Comparison of ENCODE assay signal across 26 cellular contexts in genomic region chr20:50628853-50629674, GRCh38.
A peak's percentile ranks its signal among the peaks of the same experiment; 100 is the strongest.
DNase-seq lines count a peak whose midpoint lies in the region; ATAC-seq and TF ChIP-seq lines count a peak whose summit lies in the region.
"Had no signal": no experiment of that assay in that cellular context is flagged by ENCODE, and none has a peak within 500 bp of the region (broad histone marks: within the 10 kb centered on the region; RNA-seq: fewer than 3 reads in every experiment).

No MANE protein-coding gene starts in this region.

- H3K4me3 ChIP-seq in BLaER1 (peak overlapping the region; percentile 65), PC-9 (no peak overlapping the region), mesendoderm (ENCODE audit: low read length) (no peak overlapping the region), gastroesophageal sphincter (no peak overlapping the region)
- H3K4me3 ChIP-seq: body of pancreas, sigmoid colon, thyroid gland had no signal

- peak overlapping the region; percentile 99 for H3K4me2 ChIP-seq in BLaER1
- H3K4me2 ChIP-seq in PC-9: 0 out of 2 replicates have a peak overlapping the region, but pooled peaks have one; percentile 4
- H3K4me2 ChIP-seq in mesendoderm (ENCODE audit: low read length): no peak overlapping the region
- H3K4me2 ChIP-seq: KMS-11, SK-N-SH had no signal

- CTCF ChIA-PET in PC-9 (lab: Charles Lee): interaction anchor here (0.7 kb wide), 1 partner anchor 115 kb away, joined by 3 read pairs; no protein-coding TSS in a partner anchor

- H3K18ac ChIP-seq in mesendoderm (ENCODE audit: low read length): no peak overlapping the region

- H2BK5ac ChIP-seq in mesendoderm (ENCODE audit: low read length): no peak overlapping the region

- H3K9me3 ChIP-seq in BLaER1 (no peaks in the 10 kb centered on the region), PC-9 (ENCODE audit: insufficient read depth, low read depth) (no peaks in the 10 kb centered on the region), gastroesophageal sphincter (no peaks in the 10 kb centered on the region)
- H3K9me3 ChIP-seq: body of pancreas, sigmoid colon, SK-N-SH, thyroid gland had no signal

- no peaks in the 10 kb centered on the region for H3K79me1 ChIP-seq in mesendoderm (ENCODE audit: low read length)

- H4K20me1 ChIP-seq in BLaER1: no peaks in the 10 kb centered on the region
- H4K20me1 ChIP-seq in PC-9 (ENCODE audit: insufficient read depth): no peaks in the 10 kb centered on the region

- H2BK15ac ChIP-seq in mesendoderm (replicated peaks; ENCODE audit: low read depth): no peak overlapping the region

- H3K9me2 ChIP-seq in PC-9 (ENCODE audit: insufficient read depth): no peaks in the 10 kb centered on the region
- H3K9me2 ChIP-seq: SK-N-SH had no signal

- no peaks in the 10 kb centered on the region for H3K27me3 ChIP-seq in BLaER1
- H3K27me3 ChIP-seq in PC-9 (ENCODE audit: insufficient read depth, low read depth): no peaks in the 10 kb centered on the region
- no peaks in the 10 kb centered on the region for H3K27me3 ChIP-seq in mesendoderm (ENCODE audit: insufficient read depth, low read length, poor library complexity)
- H3K27me3 ChIP-seq in gastroesophageal sphincter: no peaks in the 10 kb centered on the region
- H3K27me3 ChIP-seq: body of pancreas, sigmoid colon, thyroid gland had no signal

- POLR2A ChIA-PET in PC-9 (lab: Charles Lee; ENCODE audit: unreplicated experiment): no interaction called here

- DNase-seq in ELF-1 (ENCODE audit: low read depth, low spot score): peak; percentile 46
- DNase-seq in PC-9: no peak
- no peak for DNase-seq in mesendoderm
- DNase-seq in NCI-H1105 (lab: John Stamatoyannopoulos, UW): no peak
- DNase-seq in SIG-M5 treated with dmso at 0.1 percent for 504 hours (lab: John Stamatoyannopoulos, UW; ENCODE audit: unreplicated experiment): no peak
- DNase-seq: activated CD4-positive, alpha-beta T cell treated with anti-CD3 and anti-CD28 coated beads for 4 hours; activated gamma-delta T cell treated with Interleukin-2 at 50 U/mL for 16 hours; activated naive CD8-positive, alpha-beta T cell treated with anti-CD3 and anti-CD28 coated beads, Interleukin-2, amount 50 U/mL, for 24 hours; activated T-cell treated with anti-CD3 and anti-CD28 coated beads, Interleukin-2, amount 50 U/mL, for 24 hours; CD4-positive, alpha-beta T cell; GF-D8; head of caudate nucleus; left colon; posterior cingulate gyrus; sigmoid colon; stimulated activated CD4-positive, alpha-beta T cell treated with anti-CD3 and anti-CD28 coated beads, Interleukin-15, amount 100 ng/mL, for 24 hours; stimulated activated naive CD8-positive, alpha-beta T cell treated with anti-CD3 and anti-CD28 coated beads, Interleukin-15, amount 100 ng/mL, for 72 hours; T-helper 2 cell; thyroid gland had no signal

- peaks cover 34% of the 10 kb centered on the region for H3F3A ChIP-seq in PC-9 (ENCODE audit: insufficient read depth, low read depth)

- H3K4ac ChIP-seq in mesendoderm (ENCODE audit: low read depth, low read length): no peak overlapping the region

- no peak overlapping the region for H2AK5ac ChIP-seq in mesendoderm (ENCODE audit: low read length)

- H3K79me2 ChIP-seq in PC-9 (ENCODE audit: low read depth) (no peaks in the 10 kb centered on the region), mesendoderm (ENCODE audit: control insufficient read depth, insufficient read depth, low read length) (no peaks in the 10 kb centered on the region)

- H3K4me1 ChIP-seq in BLaER1: peaks cover 96% of the 10 kb centered on the region
- peaks cover 41% of the 10 kb centered on the region for H3K4me1 ChIP-seq in PC-9 (replicated peaks; ENCODE audit: insufficient read depth)
- H3K4me1 ChIP-seq in mesendoderm (ENCODE audit: control insufficient read depth, low read depth, low read length): no peaks in the 10 kb centered on the region
- H3K4me1 ChIP-seq in gastroesophageal sphincter: peaks cover 0 to 33% (median 11%) of the 10 kb centered on the region in 3 donors

- intact Hi-C loops in PC-9 (cut with micrococcal nuclease; ENCODE audit: unreplicated experiment): loop anchor here (5.0 kb wide), 1 partner anchor 33 kb away; no protein-coding TSS in a partner anchor

- H2BK120ac ChIP-seq in mesendoderm (ENCODE audit: low read depth, low read length): no peak overlapping the region

- no TSS peak for BruUV-seq in PC-9 (replicated peaks; lab: Mats Ljungman, UMichigan)

- no peak overlapping the region for H4K5ac ChIP-seq in mesendoderm (ENCODE audit: low read length)

- H3K9ac ChIP-seq in BLaER1 (peak overlapping the region; percentile 74), mesendoderm (ENCODE audit: low read length) (no peak overlapping the region)
- H3K9ac ChIP-seq: KMS-11, SK-N-SH had no signal

- H2AFZ ChIP-seq in PC-9: no peak overlapping the region

- no peak for ATAC-seq in gastroesophageal sphincter
- ATAC-seq in HG02973 (IDR thresholded peaks at IDR 0.05; ENCODE audit: unreplicated experiment): no peak
- ATAC-seq: activated naive CD8-positive, alpha-beta T cell treated with anti-CD3 and anti-CD28 coated beads, Interleukin-2, amount 50 U/mL, for 24 hours; body of pancreas; left colon; natural killer cell treated with Interleukin-12 subunit alpha and Interleukin-12 subunit beta and Interleukin-15 and Interleukin-18, amount 100 ng/mL, for 72 hours; stimulated activated naive CD8-positive, alpha-beta T cell treated with anti-CD3 and anti-CD28 coated beads, Interleukin-15, amount 100 ng/mL, for 72 hours had no signal

- H3K56ac ChIP-seq in mesendoderm (ENCODE audit: low read length): peak overlapping the region; percentile 52

- H4K8ac ChIP-seq in mesendoderm (ENCODE audit: low read depth, low read length): no peak overlapping the region

- TF ChIP-seq POLR2A in gastroesophageal sphincter (IDR thresholded peaks at IDR 0.05): no peak

- TF ChIP-seq CTCF in PC-9 (conservative IDR thresholded peaks at IDR 0.05) (no peak), gastroesophageal sphincter (IDR thresholded peaks at IDR 0.05) (no peak)

- no peak for TF ChIP-seq EP300 in gastroesophageal sphincter (IDR thresholded peaks at IDR 0.05)

- H3K36me3 ChIP-seq in BLaER1: no peaks in the 10 kb centered on the region; the same call in 1 of the 2 replicates
- no peaks in the 10 kb centered on the region for H3K36me3 ChIP-seq in PC-9 (ENCODE audit: low read depth)
- H3K36me3 ChIP-seq in mesendoderm (ENCODE audit: control insufficient read depth, insufficient read depth, low read length): no peaks in the 10 kb centered on the region
- no peaks in the 10 kb centered on the region for H3K36me3 ChIP-seq in gastroesophageal sphincter
- H3K36me3 ChIP-seq: sigmoid colon, thyroid gland had no signal

- H3K23ac ChIP-seq in mesendoderm (ENCODE audit: low read length): no peak overlapping the region

- H3K27ac ChIP-seq in BLaER1 (peak overlapping the region; percentile 95), PC-9 (no peak overlapping the region), mesendoderm (ENCODE audit: low read depth, low read length) (no peak overlapping the region), gastroesophageal sphincter (no peak overlapping the region)
- H3K27ac ChIP-seq: KMS-11, sigmoid colon, thyroid gland had no signal

- WGBS in mesendoderm (ENCODE audit: extremely low coverage, insufficient coverage, low lambda C conversion rate): no CpG with 5 or more reads among the region's 16 CpGs
- 75 to 100% methylated on average over 1 to 2 of the region's 16 CpGs for WGBS in gastroesophageal sphincter (ENCODE audit: low coverage in 1 of 2), 2 donors
